9 cellular contexts compared by ENCODE assay signal in genomic region chr7:158325530-158326381, GRCh38.
DNase-seq lines count a peak whose midpoint lies in the region; ATAC-seq and TF ChIP-seq lines count a peak whose summit lies in the region.
"Had no signal": no experiment of that assay in that cellular context is flagged by ENCODE, and none has a peak within 500 bp of the region (broad histone marks: within the 10 kb centered on the region; RNA-seq: fewer than 3 reads in every experiment).

No MANE protein-coding gene starts in this region.

- no peaks in the 10 kb centered on the region for H3K27me3 Mint-ChIP-seq in T-helper 2 cell treated with Interferon-gamma antibody and Interleukin-4, amounts not matched to agents 5 μg/mL and 100 μg/mL, for 36 hours (ENCODE audit: low read depth)

- intact Hi-C loops in cardiac septum (cut with DNase I): no loop called here
- intact Hi-C loops in psoas muscle (cut with DNase I): no loop called here

- H3K9me3 Mint-ChIP-seq in T-helper 2 cell treated with Interferon-gamma antibody and Interleukin-4, amounts not matched to agents 5 μg/mL and 100 μg/mL, for 36 hours: peaks cover 44% of the 10 kb centered on the region

- peak; percentile 6 for TF ChIP-seq CTCF in psoas muscle (IDR thresholded peaks at IDR 0.05)

- H3K36me3 Mint-ChIP-seq in T-helper 2 cell treated with Interferon-gamma antibody and Interleukin-4, amounts not matched to agents 5 μg/mL and 100 μg/mL, for 36 hours (ENCODE audit: low read depth): peaks cover 4% of the 10 kb centered on the region

- no peaks in the 10 kb centered on the region for H3K9me3 ChIP-seq in psoas muscle

- no peaks in the 10 kb centered on the region for H3K4me1 Mint-ChIP-seq in T-helper 2 cell treated with Interferon-gamma antibody and Interleukin-4, amounts not matched to agents 5 μg/mL and 100 μg/mL, for 36 hours (ENCODE audit: low read depth)

- DNase-seq in NCI-H526 treated with DMSO at 0.1 percent for 48 hours (lab: John Stamatoyannopoulos, UW) (peak; percentile 14), cardiac septum (ENCODE audit: low spot score) (peak; percentile 68), psoas muscle (no peak), T-helper 9 cell (no peak)
- no peak for DNase-seq in T-helper 2 cell treated with Interferon-gamma antibody and Interleukin-4, amounts not matched to agents 5 μg/mL and 100 μg/mL, for 36 hours (ENCODE audit: low spot score)
- DNase-seq: mesenchymal stem cell had no signal

- H3K4me3 Mint-ChIP-seq in T-helper 2 cell treated with Interferon-gamma antibody and Interleukin-4, amounts not matched to agents 5 μg/mL and 100 μg/mL, for 36 hours: no peak overlapping the region

- no peak overlapping the region for H3K27ac Mint-ChIP-seq in T-helper 2 cell treated with Interferon-gamma antibody and Interleukin-4, amounts not matched to agents 5 μg/mL and 100 μg/mL, for 36 hours

- H3K4me3 ChIP-seq in psoas muscle: no peak overlapping the region

- no peak overlapping the region for H3K27ac ChIP-seq in psoas muscle

- no peak for ATAC-seq in psoas muscle
- no peak for ATAC-seq in activated CD4-positive, CD25-positive, alpha-beta regulatory T cell treated with anti-CD3 and anti-CD28 coated beads, Interleukin-2, amount 50 U/mL, for 24 hours
- no peak for ATAC-seq in HG03571 (IDR thresholded peaks at IDR 0.05; ENCODE audit: unreplicated experiment)

- TF ChIP-seq RAD21 in Ishikawa (IDR thresholded peaks at IDR 0.05; ENCODE audit: low read depth): peak; percentile 44

- H3K27me3 ChIP-seq in psoas muscle (ENCODE audit: insufficient read depth in 3 of 3, low read length in 2 of 3): no peaks in the 10 kb centered on the region

- no peaks in the 10 kb centered on the region for H3K4me1 ChIP-seq in psoas muscle

- 41 to 48% (median 42%) methylated on average over 27 of the region's 27 CpGs for WGBS in psoas muscle, 3 donors

- TF ChIP-seq EP300 in Ishikawa (IDR thresholded peaks at IDR 0.05; ENCODE audit: borderline replicate concordance): no peak

- no peaks in the 10 kb centered on the region for H3K36me3 ChIP-seq in psoas muscle (ENCODE audit: insufficient read depth in 1 of 2, low read depth in 1 of 2)

TF ChIP-seq in Ishikawa, 13 proteins besides CTCF, POLR2A, EP300 and RAD21:
- TF ChIP-seq EGR1 (IDR thresholded peaks at IDR 0.05) (no peak), TCF12 (IDR thresholded peaks at IDR 0.05; ENCODE audit: low read depth) (no peak), TEAD4 (IDR thresholded peaks at IDR 0.05) (no peak), REST (IDR thresholded peaks at IDR 0.05; ENCODE audit: low read depth) (no peak), TAF1 (IDR thresholded peaks at IDR 0.05; ENCODE audit: low read depth) (no peak), FOXM1 (IDR thresholded peaks at IDR 0.05; ENCODE audit: borderline replicate concordance, low read depth) (no peak), CEBPB (IDR thresholded peaks at IDR 0.05) (no peak), NFIC (IDR thresholded peaks at IDR 0.05) (no peak), ZBTB7A (IDR thresholded peaks at IDR 0.05; ENCODE audit: low read depth) (no peak), YY1 (IDR thresholded peaks at IDR 0.05; ENCODE audit: low read depth) (no peak)

Comparison
In these comparisons a context has a peak if more than half of its experiments do, and no peak if none do; other contexts are left out.
1. DNase-seq: peak in NCI-H526 treated with DMSO at 0.1 percent for 48 hours (single experiment) and cardiac septum (single experiment); none in psoas muscle (0 of 2), T-helper 2 cell treated with Interferon-gamma antibody and Interleukin-4, amounts not matched to agents 5 μg/mL and 100 μg/mL, for 36 hours (single experiment) and T-helper 9 cell (single experiment).